15 cellular contexts compared by ENCODE assay signal in genomic region chr15:64547275-64547674, GRCh38.
DNase-seq lines count a peak whose midpoint lies in the region; ATAC-seq and TF ChIP-seq lines count a peak whose summit lies in the region.
"Had no signal": no experiment of that assay in that cellular context is flagged by ENCODE, and none has a peak within 500 bp of the region (broad histone marks: within the 10 kb centered on the region; RNA-seq: fewer than 3 reads in every experiment).

No MANE protein-coding gene starts in this region.

- no peaks in the 10 kb centered on the region for H3K9me3 Mint-ChIP-seq in mesothelial cell of epicardium
- H3K9me3 Mint-ChIP-seq: HFFc6 had no signal

- no peak for TF ChIP-seq CTCF in mesothelial cell of epicardium (IDR thresholded peaks at IDR 0.05; ENCODE audit: unreplicated experiment)

- no peaks in the 10 kb centered on the region for H3K27me3 Mint-ChIP-seq in mesothelial cell of epicardium (ENCODE audit: low read depth)

- H3K4me3 Mint-ChIP-seq in mesothelial cell of epicardium, result no peak overlapping the region
- H3K4me3 Mint-ChIP-seq: HFFc6 had no signal

- DNase-seq in NCI-H1694 treated with DMSO at 0.1 percent for 48 hours (lab: John Stamatoyannopoulos, UW) (peak; percentile 3), NCI-H1694 (lab: John Stamatoyannopoulos, UW) (no peak), NCI-H69 (lab: John Stamatoyannopoulos, UW) (peak; percentile 20), mesothelial cell of epicardium (ENCODE audit: low spot score in 2 of 2, unreplicated experiment in 2 of 2) (no peak), superior temporal gyrus (ENCODE audit: extremely low spot score) (peak; percentile 7), NCI-H2107 (lab: John Stamatoyannopoulos, UW) (no peak)
- DNase-seq: 8988T, AML-193, Calu3, DMS153, DMS79 treated with DMSO at 0.1 percent for 48 hours, EL, HCEC 1CT, HFFc6 had no signal

- peaks cover 25% of the 10 kb centered on the region for H3K4me1 Mint-ChIP-seq in mesothelial cell of epicardium

- H3K36me3 Mint-ChIP-seq in mesothelial cell of epicardium, result peaks cover 8% of the 10 kb centered on the region

- H3K27ac Mint-ChIP-seq in mesothelial cell of epicardium, result peak overlapping the region; percentile 17
- H3K27ac Mint-ChIP-seq: HFFc6 had no signal

- no peak for ATAC-seq in GM19023 (IDR thresholded peaks at IDR 0.05; ENCODE audit: unreplicated experiment)

Comparison
In these comparisons a context has a peak if more than half of its experiments do, and no peak if none do; other contexts are left out.
1. DNase-seq: peak in NCI-H1694 treated with DMSO at 0.1 percent for 48 hours (single experiment), NCI-H69 (single experiment) and superior temporal gyrus (single experiment); none in NCI-H1694 (single experiment), mesothelial cell of epicardium (0 of 2) and NCI-H2107 (single experiment).